ENCODE assay signal across 9 cellular contexts in genomic region chr9:21559402-21560280, GRCh38.
DNase-seq lines count a peak whose midpoint lies in the region; ATAC-seq and TF ChIP-seq lines count a peak whose summit lies in the region.
"Had no signal": no experiment of that assay in that cellular context is flagged by ENCODE, and none has a peak within 500 bp of the region (broad histone marks: within the 10 kb centered on the region; RNA-seq: fewer than 3 reads in every experiment).

No MANE protein-coding gene starts in this region.

- DNase-seq in NCI-H524 (lab: John Stamatoyannopoulos, UW) (peak; percentile 33 to 38), NCI-H524 treated with DMSO at 0.1 percent for 48 hours (lab: John Stamatoyannopoulos, UW) (no peak), coronary artery (ENCODE audit: low spot score) (no peak), right lobe of liver (peak; percentile 32 to 57 (median 44)), occipital lobe (lab: John Stamatoyannopoulos, UW) (no peak)
- peak; percentile 30 for DNase-seq in activated CD4-positive, alpha-beta T cell treated with anti-CD3 and anti-CD28 coated beads for 1 hour
- DNase-seq in stimulated activated CD4-positive, alpha-beta T cell treated with anti-CD3 and anti-CD28 coated beads, TNF-alpha, amount 100 ng/mL, for 24 hours (ENCODE audit: low read depth in 3 of 3): peak; percentile 22 to 40 (median 22)
- DNase-seq: DND-41 had no signal

- TF ChIP-seq CTCF in coronary artery (IDR thresholded peaks at IDR 0.05) (no peak), right lobe of liver (IDR thresholded peaks at IDR 0.05) (no peak)

- H3K9me3 ChIP-seq in right lobe of liver: no peaks in the 10 kb centered on the region

- WGBS in right lobe of liver (ENCODE audit: insufficient coverage, low coverage, low lambda C conversion rate, missing lambda C conversion rate): 0% methylated on average over 9 of the region's 88 CpGs

- H3K27me3 ChIP-seq in right lobe of liver: peaks cover 14 to 25% of the 10 kb centered on the region in 2 donors

- peak; percentile 75 for ATAC-seq in HG03520 (IDR thresholded peaks at IDR 0.05; ENCODE audit: unreplicated experiment)
- peak; percentile 67 to 73 (median 72) for ATAC-seq in right lobe of liver

- H3K4me1 ChIP-seq in right lobe of liver: peaks cover 0 to 13% (median 0%) of the 10 kb centered on the region in 4 donors

- no peaks in the 10 kb centered on the region for H3K36me3 ChIP-seq in right lobe of liver

- intact Hi-C loops in right lobe of liver (cut with DNase I): no loop called here

- no peak overlapping the region for H3K27ac ChIP-seq in coronary artery
- H3K27ac ChIP-seq in right lobe of liver: no peak overlapping the region

- peak overlapping the region; percentile 74 for H3K4me3 ChIP-seq in coronary artery
- H3K4me3 ChIP-seq in right lobe of liver: peak overlapping the region; percentile 23 to 49 (median 39)

- TF ChIP-seq POLR2A in right lobe of liver (IDR thresholded peaks at IDR 0.05): no peak

Comparison
In these comparisons a context has a peak if more than half of its experiments do, and no peak if none do; other contexts are left out.
1. DNase-seq: peak in NCI-H524 (2 of 2), activated CD4-positive, alpha-beta T cell treated with anti-CD3 and anti-CD28 coated beads for 1 hour (single experiment), right lobe of liver (3 of 3) and stimulated activated CD4-positive, alpha-beta T cell treated with anti-CD3 and anti-CD28 coated beads, TNF-alpha, amount 100 ng/mL, for 24 hours (3 of 3); none in NCI-H524 treated with DMSO at 0.1 percent for 48 hours (single experiment), coronary artery (single experiment) and occipital lobe (single experiment).